ENCODE assay signal across 19 cellular contexts in the genomic region with DNA sequence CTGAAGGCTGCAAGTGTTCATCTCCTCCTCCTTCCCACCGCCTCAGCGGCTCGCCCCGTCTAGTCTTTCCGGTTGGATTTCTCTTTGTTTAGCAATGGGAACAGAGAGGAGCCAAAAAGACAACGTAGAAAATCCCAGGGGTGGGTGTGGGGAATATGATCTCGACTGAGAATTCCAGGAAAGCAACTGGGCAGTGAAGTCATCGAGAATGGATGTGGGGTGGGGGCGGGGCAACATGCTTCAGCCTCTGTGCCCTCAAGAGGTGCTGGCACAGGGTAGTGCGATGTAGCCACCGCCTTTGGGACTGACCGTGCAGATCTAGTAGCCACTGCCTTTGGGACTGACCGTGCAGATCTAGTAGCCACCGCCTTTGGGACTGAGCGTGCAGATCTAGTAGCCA. TPM values are rescaled to one million over a fixed set of nuclear protein-coding genes. Genes with fewer than 3 reads are reported as not detected.
DNase-seq lines count a peak whose midpoint lies in the region; ATAC-seq, FAIRE-seq and TF ChIP-seq lines count a peak whose summit lies in the region.
"Had no signal": no experiment of that assay in that cellular context is flagged by ENCODE, and none has a peak within 500 bp of the region (broad histone marks: within the 10 kb centered on the region; RNA-seq: fewer than 3 reads in every experiment).

No MANE protein-coding gene starts in this region.

- H3K9ac ChIP-seq in astrocyte (ENCODE audit: low read length) = peak overlapping the region; percentile 20
- H3K9ac ChIP-seq: BLaER1 treated with 17β-estradiol and CSF1 and Interleukin-3, amounts not matched to agents 10 nM and 100 nM had no signal

- 28 to 32% methylated on average over 14 to 15 of the region's 15 CpGs for WGBS in upper lobe of left lung, 2 donors

- peak overlapping the region; percentile 95 for H3K27ac Mint-ChIP-seq in astrocyte (ENCODE audit: unreplicated experiment)

- no peak for TF ChIP-seq CTCF in astrocyte (IDR thresholded peaks at IDR 0.05; ENCODE audit: insufficient read depth, low read depth, low read length)
- TF ChIP-seq CTCF in upper lobe of left lung (IDR thresholded peaks at IDR 0.05) = no peak

- H3K9me3 Mint-ChIP-seq in astrocyte (ENCODE audit: unreplicated experiment) = no peaks in the 10 kb centered on the region

- H3K27ac ChIP-seq in astrocyte (ENCODE audit: low read depth, low read length) (no peak overlapping the region), upper lobe of left lung (no peak overlapping the region)
- H3K27ac ChIP-seq: BLaER1 treated with 17β-estradiol and CSF1 and Interleukin-3, amounts not matched to agents 10 nM and 100 nM; SJSA1 had no signal

- H3K4me3 ChIP-seq in astrocyte (ENCODE audit: insufficient read depth, low read depth, low read length) (no peak overlapping the region), upper lobe of left lung (no peak overlapping the region)
- H3K4me3 ChIP-seq: BLaER1 treated with 17β-estradiol and CSF1 and Interleukin-3, amounts not matched to agents 10 nM and 100 nM; SJSA1 had no signal

- no peak for FAIRE-seq in astrocyte (lab: Jason Lieb, UNC)
- FAIRE-seq: GM19239 had no signal

- peaks cover 41% of the 10 kb centered on the region for H3K27me3 Mint-ChIP-seq in astrocyte (ENCODE audit: low read depth, unreplicated experiment)

- peaks cover 28% of the 10 kb centered on the region for H3K4me1 Mint-ChIP-seq in astrocyte (ENCODE audit: low read depth, unreplicated experiment)

- ATAC-seq in upper lobe of left lung (ENCODE audit: low FRiP score in 2 of 2) (peak; percentile 30 to 45), GM21717 (IDR thresholded peaks at IDR 0.05; ENCODE audit: unreplicated experiment) (no peak)

- no peak overlapping the region for H2AFZ ChIP-seq in astrocyte (ENCODE audit: low read depth, low read length)

- H3K36me3 ChIP-seq in astrocyte (ENCODE audit: insufficient read depth, low read length) (no peaks in the 10 kb centered on the region), upper lobe of left lung (no peaks in the 10 kb centered on the region)
- H3K36me3 ChIP-seq: BLaER1 treated with 17β-estradiol and CSF1 and Interleukin-3, amounts not matched to agents 10 nM and 100 nM had no signal

- TF ChIP-seq EP300 in upper lobe of left lung (IDR thresholded peaks at IDR 0.05) = no peak

- TF ChIP-seq POLR2A in upper lobe of left lung (IDR thresholded peaks at IDR 0.05) = no peak

- H3K27me3 ChIP-seq in astrocyte (ENCODE audit: insufficient read depth, low read length) (peaks cover 43% of the 10 kb centered on the region), upper lobe of left lung (peaks cover 0 to 39% (median 14%) of the 10 kb centered on the region in 4 donors)

- H3K4me1 ChIP-seq in astrocyte (ENCODE audit: insufficient read depth, low read length) (peaks cover 8% of the 10 kb centered on the region), upper lobe of left lung (peaks cover 0 to 10% (median 1%) of the 10 kb centered on the region in 4 donors)
- H3K4me1 ChIP-seq: BLaER1 treated with 17β-estradiol and CSF1 and Interleukin-3, amounts not matched to agents 10 nM and 100 nM; SJSA1 had no signal

- no peaks in the 10 kb centered on the region for H3K36me3 Mint-ChIP-seq in astrocyte (ENCODE audit: low read depth, unreplicated experiment)

- no peaks in the 10 kb centered on the region for H4K20me1 ChIP-seq in astrocyte (ENCODE audit: insufficient read depth, low read length)

- H3K4me3 Mint-ChIP-seq in astrocyte (ENCODE audit: unreplicated experiment) = no peak overlapping the region

- H3K79me2 ChIP-seq in astrocyte (ENCODE audit: insufficient read depth, low read length) = no peaks in the 10 kb centered on the region

- DNase-seq in H4 (ENCODE audit: low spot score) (peak; percentile 72), astrocyte (ENCODE audit: low read depth) (peak; percentile 33), myocyte (ENCODE audit: low read depth) (peak; percentile 89), upper lobe of left lung (no peak), DMS153 (lab: John Stamatoyannopoulos, UW) (no peak), superior temporal gyrus (ENCODE audit: extremely low spot score) (no peak)
- DNase-seq: DMS 273 treated with DMSO at 0.1 percent for 48 hours, H7, Kasumi-1, MV-4-11, NCI-H1436, NCI-H2081, NCI-H524 treated with DMSO at 0.1 percent for 48 hours, RPMI8226 had no signal

- H3K9me3 ChIP-seq in astrocyte (ENCODE audit: insufficient read depth, low read depth, low read length) (no peaks in the 10 kb centered on the region), upper lobe of left lung (no peaks in the 10 kb centered on the region)
- H3K9me3 ChIP-seq: SJSA1 had no signal

- peak overlapping the region; percentile 13 for H3K4me2 ChIP-seq in astrocyte (ENCODE audit: low read length)
- H3K4me2 ChIP-seq: BLaER1 treated with 17β-estradiol and CSF1 and Interleukin-3, amounts not matched to agents 10 nM and 100 nM had no signal

RNA-seq across cellular contexts. Expression of a gene that starts 13.0 kb away (rescaled TPM):
- total RNA-seq in H4 (2014; rRNA removed; shearing (Covaris generic)) = 71.1 and 73.6 TPM in 2 replicates
- total RNA-seq in astrocyte = 5.6 and 12.0 TPM in 2 replicates
- 4.8 and 9.8 TPM in 2 replicates for total RNA-seq in myocyte
- polyA plus RNA-seq in myocyte (2012) = 2.5 TPM
- total RNA-seq in upper lobe of left lung = 1 to 10 TPM in 3 of 6 donors, under 1 TPM in 1, not detected in 2; 0.44 to 1.6 (median 1.5) TPM
- total RNA-seq: OCI-LY7 had no signal

Comparison
In these comparisons a context has a peak if more than half of its experiments do, and no peak if none do; other contexts are left out.
1. DNase-seq: peak in H4 (single experiment), astrocyte (single experiment) and myocyte (single experiment); none in upper lobe of left lung (0 of 2), DMS153 (single experiment) and superior temporal gyrus (single experiment).